Comparison of ENCODE assay signal across 25 cellular contexts in the genomic region with DNA sequence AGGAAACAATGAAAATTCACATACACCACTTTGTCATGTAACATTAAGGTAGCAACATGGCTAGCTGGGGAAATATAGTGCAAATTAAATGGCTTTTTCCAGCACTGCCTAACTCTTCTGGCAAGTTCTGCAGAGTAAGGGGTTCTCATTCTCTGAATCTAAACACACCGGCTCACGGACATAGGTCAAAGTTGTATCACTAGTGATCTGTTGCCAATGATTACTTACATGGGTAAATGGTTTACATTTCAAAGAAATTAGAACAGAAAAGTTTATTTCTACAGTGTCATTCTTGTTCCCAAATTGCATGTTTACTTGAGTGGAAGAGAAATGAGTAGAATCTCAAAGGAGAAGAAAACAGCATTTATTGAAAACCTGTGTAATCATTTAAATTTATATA.
"Had no signal": no experiment of that assay in that cellular context is flagged by ENCODE, and none has a peak within 500 bp of the region (broad histone marks: within the 10 kb centered on the region; RNA-seq: fewer than 3 reads in every experiment).

No MANE protein-coding gene starts in this region.

- DNase-seq: dermis blood vessel endothelial cell; dorsolateral prefrontal cortex; effector CD4-positive, alpha-beta T cell; effector memory CD4-positive, alpha-beta T cell; foreskin fibroblast; foreskin melanocyte; gastrocnemius medialis; glutamatergic neuron; head of caudate nucleus; heart right ventricle; hippocampal formation; islet precursor cell; kidney; kidney glomerular epithelial cell; left colon; left ventricle myocardium inferior; lower lobe of right lung; mesenchymal stem cell; mucosa of descending colon; naive B cell had no signal

- H3K27ac Mint-ChIP-seq: mesothelial cell of epicardium, naive B cell had no signal

- H3K4me3 ChIP-seq: coronary artery, dorsolateral prefrontal cortex, esophagus muscularis mucosa, gastrocnemius medialis, heart right ventricle, left ventricle myocardium inferior, lower lobe of right lung, mucosa of descending colon had no signal

- H3K4me1 ChIP-seq: gastrocnemius medialis, heart right ventricle, left ventricle myocardium inferior, lower lobe of right lung had no signal

- H3K27me3 Mint-ChIP-seq: naive B cell had no signal

- H3K36me3 Mint-ChIP-seq: mesothelial cell of epicardium, naive B cell had no signal

- H3K27me3 ChIP-seq: dorsolateral prefrontal cortex, esophagus muscularis mucosa, gastrocnemius medialis had no signal

- H3K36me3 ChIP-seq: esophagus muscularis mucosa, gastrocnemius medialis, heart right ventricle, left ventricle myocardium inferior, lower lobe of right lung had no signal

- ATAC-seq: gastrocnemius medialis, heart right ventricle, left colon, lower lobe of right lung, mucosa of descending colon had no signal

- H3K9me3 ChIP-seq: esophagus muscularis mucosa, gastrocnemius medialis, heart right ventricle, left ventricle myocardium inferior, lower lobe of right lung, mucosa of descending colon had no signal

- H3K4me3 Mint-ChIP-seq: mesothelial cell of epicardium, naive B cell had no signal

- H3K27ac ChIP-seq: coronary artery, dorsolateral prefrontal cortex, esophagus muscularis mucosa, gastrocnemius medialis, heart right ventricle, left ventricle myocardium inferior, lower lobe of right lung had no signal

- H3K4me1 Mint-ChIP-seq: mesothelial cell of epicardium, naive B cell had no signal

- H3K9me3 Mint-ChIP-seq: mesothelial cell of epicardium had no signal

- FAIRE-seq: colon, endothelial cell of umbilical vein, kidney had no signal
